14 cellular contexts compared by ENCODE assay signal in the genomic region with DNA sequence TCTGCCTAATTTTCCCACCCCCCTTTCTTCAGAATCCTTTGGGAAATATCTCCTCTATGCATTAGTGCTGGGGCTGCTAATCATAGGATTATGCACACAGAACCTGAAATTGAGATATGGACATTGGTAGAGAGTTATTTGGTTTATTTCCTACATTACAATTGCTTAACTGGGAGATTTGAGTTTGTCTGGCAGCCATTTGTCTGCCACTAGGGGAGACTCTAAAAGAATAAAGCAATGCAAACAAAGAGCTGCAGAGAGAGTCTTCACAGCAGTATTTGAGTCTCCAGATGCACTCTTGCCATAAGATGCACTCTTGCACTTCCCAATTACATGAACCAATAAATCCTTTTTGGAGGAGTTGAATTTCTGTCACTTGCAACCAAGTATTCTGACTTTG. TPM values are rescaled to one million over a fixed set of nuclear protein-coding genes. Genes with fewer than 3 reads are reported as not detected.
A peak's percentile ranks its signal among the peaks of the same experiment; 100 is the strongest.
DNase-seq lines count a peak whose midpoint lies in the region; ATAC-seq, FAIRE-seq and TF ChIP-seq lines count a peak whose summit lies in the region.
"Had no signal": no experiment of that assay in that cellular context is flagged by ENCODE, and none has a peak within 500 bp of the region (broad histone marks: within the 10 kb centered on the region; RNA-seq: fewer than 3 reads in every experiment).

No MANE protein-coding gene starts in this region.

- H3K4me1 ChIP-seq in Caco-2, result no peaks in the 10 kb centered on the region
- peaks cover 8% of the 10 kb centered on the region for H3K4me1 ChIP-seq in neural progenitor cell
- no peaks in the 10 kb centered on the region for H3K4me1 ChIP-seq in HepG2 (ENCODE audit: insufficient read depth, low read length)
- H3K4me1 ChIP-seq in trophoblast cell (ENCODE audit: control insufficient read depth in 1 of 2, insufficient read depth in 2 of 2, low read length in 2 of 2), result no peaks in the 10 kb centered on the region
- H3K4me1 ChIP-seq: BLaER1 treated with 17β-estradiol and CSF1 and Interleukin-3, amounts not matched to agents 10 nM and 100 nM; colonic mucosa had no signal

- H3K79me1 ChIP-seq in trophoblast cell (ENCODE audit: low read length), result no peaks in the 10 kb centered on the region

- H3K4me3 ChIP-seq in Caco-2 (ENCODE audit: low read depth, low read length) (no peak overlapping the region), brain microvascular endothelial cell (ENCODE audit: low read depth, low read length) (no peak overlapping the region), neural progenitor cell (no peak overlapping the region), HepG2 (replicated peaks in 1 of 3; ENCODE audit: insufficient read depth in 1 of 3, low read depth in 2 of 3, low read length in 3 of 3) (no peak overlapping the region), trophoblast cell (ENCODE audit: low read depth, low read length) (no peak overlapping the region)
- H3K4me3 ChIP-seq: BLaER1 treated with 17β-estradiol and CSF1 and Interleukin-3, amounts not matched to agents 10 nM and 100 nM; colonic mucosa had no signal

- TF ChIP-seq CTCF in Caco-2 (IDR thresholded peaks at IDR 0.05; ENCODE audit: insufficient read depth in 1 of 2, low read depth in 1 of 2, low read length in 1 of 2, severe bottlenecking in 1 of 2, unreplicated experiment in 1 of 2) (peak; percentile 14 to 49), brain microvascular endothelial cell (IDR thresholded peaks at IDR 0.05; ENCODE audit: low read depth, low read length, missing control alignments) (peak; percentile 51), neural progenitor cell (IDR thresholded peaks at IDR 0.05) (peak; percentile 53), HepG2 (CRISPR knock-in tag; IDR thresholded peaks at IDR 0.05) (no peak)

- H3K14ac ChIP-seq in trophoblast cell (ENCODE audit: low read length), result no peak overlapping the region

- no peak overlapping the region for H4K91ac ChIP-seq in trophoblast cell (ENCODE audit: low read depth, low read length)

- no peak for DNase-seq in Caco-2
- DNase-seq in Kasumi-1 (lab: John Stamatoyannopoulos, UW), result peak; percentile 21 to 26
- DNase-seq in brain microvascular endothelial cell, result no peak
- peak; percentile 37 for DNase-seq in neural progenitor cell (ENCODE audit: low spot score)
- no peak for DNase-seq in HepG2 (ENCODE audit: low spot score)
- no peak for DNase-seq in trophoblast cell
- DNase-seq in islet precursor cell, result no peak
- DNase-seq: activated CD4-positive, alpha-beta T cell treated with anti-CD3 and anti-CD28 coated beads for 36 hours; activated gamma-delta T cell; colonic mucosa; DMS153; NCI-H1930; stimulated activated CD4-positive, alpha-beta T cell treated with anti-CD3 and anti-CD28 coated beads, Interleukin-2, amount 100 ng/mL, for 48 hours had no signal

- intact Hi-C loops in Caco-2 (cut with micrococcal nuclease; ENCODE audit: unreplicated experiment), result no loop called here
- intact Hi-C loops in HepG2 (cut with micrococcal nuclease; ENCODE audit: unreplicated experiment), result no loop called here

- H3K4me3 Mint-ChIP-seq in Caco-2 (ENCODE audit: unreplicated experiment), result no peak overlapping the region
- H3K4me3 Mint-ChIP-seq in neural progenitor cell, result no peak overlapping the region
- H3K4me3 Mint-ChIP-seq: activated CD4-positive, alpha-beta T cell treated with anti-CD3 and anti-CD28 coated beads for 36 hours had no signal

- BruUV-seq in Caco-2 (replicated peaks; lab: Mats Ljungman, UMichigan) (no TSS peak), HepG2 (replicated peaks; lab: Mats Ljungman, UMichigan) (no TSS peak)

- no peak for FAIRE-seq in HepG2 (lab: Jason Lieb, UNC)

- H2BK12ac ChIP-seq in trophoblast cell (ENCODE audit: low read length), result no peak overlapping the region

- peak overlapping the region; percentile 48 for H2AFZ ChIP-seq in neural progenitor cell (replicated peaks)
- H2AFZ ChIP-seq in HepG2 (ENCODE audit: low read length), result no peak overlapping the region
- no peak overlapping the region for H2AFZ ChIP-seq in trophoblast cell (ENCODE audit: insufficient read depth, low read length, poor library complexity)

- H3K4me1 Mint-ChIP-seq in Caco-2 (ENCODE audit: low read depth, unreplicated experiment) (no peaks in the 10 kb centered on the region), neural progenitor cell (peaks cover 5% of the 10 kb centered on the region)
- H3K4me1 Mint-ChIP-seq: activated CD4-positive, alpha-beta T cell treated with anti-CD3 and anti-CD28 coated beads for 36 hours had no signal

- H4K8ac ChIP-seq in trophoblast cell (ENCODE audit: low read depth, low read length), result no peak overlapping the region

- H3K4me2 ChIP-seq in neural progenitor cell, result no peak overlapping the region
- no peak overlapping the region for H3K4me2 ChIP-seq in HepG2 (ENCODE audit: low read depth, low read length)
- no peak overlapping the region for H3K4me2 ChIP-seq in trophoblast cell (ENCODE audit: low read length)
- H3K4me2 ChIP-seq: BLaER1 treated with 17β-estradiol and CSF1 and Interleukin-3, amounts not matched to agents 10 nM and 100 nM had no signal

- no peaks in the 10 kb centered on the region for H4K20me1 ChIP-seq in neural progenitor cell (ENCODE audit: low read depth)
- no peaks in the 10 kb centered on the region for H4K20me1 ChIP-seq in HepG2 (ENCODE audit: insufficient read depth, low read length)
- H4K20me1 ChIP-seq: BLaER1 treated with 17β-estradiol and CSF1 and Interleukin-3, amounts not matched to agents 10 nM and 100 nM had no signal

- TF ChIP-seq POLR2A in HepG2 (IDR thresholded peaks at IDR 0.05; ENCODE audit: insufficient read depth in 1 of 2, low read depth in 2 of 2, low read length in 2 of 2), result no peak

- H3K9ac ChIP-seq in neural progenitor cell (no peak overlapping the region), HepG2 (ENCODE audit: insufficient read depth, low read depth, low read length) (no peak overlapping the region), trophoblast cell (ENCODE audit: low read length) (no peak overlapping the region)
- H3K9ac ChIP-seq: BLaER1 treated with 17β-estradiol and CSF1 and Interleukin-3, amounts not matched to agents 10 nM and 100 nM had no signal

- H2BK5ac ChIP-seq in trophoblast cell (ENCODE audit: low read depth, low read length, poor library complexity), result no peak overlapping the region

- H3K36me3 ChIP-seq in Caco-2 (ENCODE audit: control insufficient read depth, insufficient read depth, low read length) (no peaks in the 10 kb centered on the region), brain microvascular endothelial cell (replicated peaks) (no peaks in the 10 kb centered on the region), neural progenitor cell (no peaks in the 10 kb centered on the region), HepG2 (replicated peaks in 1 of 2; ENCODE audit: control insufficient read depth in 1 of 2, insufficient read depth in 2 of 2, low read length in 2 of 2) (no peaks in the 10 kb centered on the region), trophoblast cell (ENCODE audit: control insufficient read depth in 1 of 2, insufficient read depth in 2 of 2, low read length in 2 of 2) (no peaks in the 10 kb centered on the region)
- H3K36me3 ChIP-seq: BLaER1 treated with 17β-estradiol and CSF1 and Interleukin-3, amounts not matched to agents 10 nM and 100 nM; colonic mucosa had no signal

- in situ Hi-C loops in brain microvascular endothelial cell (cut with HindIII; ENCODE audit: low pct_ligation_motif_present, low sequenced_read_pairs), result no loop called here
- in situ Hi-C loops in HepG2 (cut with HindIII; ENCODE audit: extremely low pct_ligation_motif_present, low pct_unique_long_range_greater_than_20kb), result no loop called here

- no peaks in the 10 kb centered on the region for H3K27me3 Mint-ChIP-seq in Caco-2 (ENCODE audit: insufficient read depth, unreplicated experiment)
- H3K27me3 Mint-ChIP-seq in neural progenitor cell (ENCODE audit: insufficient read depth, low read depth), result no peaks in the 10 kb centered on the region

- H3K27ac ChIP-seq in brain microvascular endothelial cell, result no peak overlapping the region
- H3K27ac ChIP-seq in neural progenitor cell, result no peak overlapping the region
- no peak overlapping the region for H3K27ac ChIP-seq in HepG2 (ENCODE audit: extremely low read length, insufficient read depth, low read length)
- no peak overlapping the region for H3K27ac ChIP-seq in trophoblast cell (ENCODE audit: low read depth, low read length)
- H3K27ac ChIP-seq: BLaER1 treated with 17β-estradiol and CSF1 and Interleukin-3, amounts not matched to agents 10 nM and 100 nM; colonic mucosa had no signal

- CTCF ChIA-PET in Caco-2 (lab: Charles Lee) (interaction anchor here (0.7 kb wide), 1 partner anchor 13 kb away, joined by 3 read pairs; no protein-coding TSS in a partner anchor), HepG2 (lab: Yijun Ruan, JAX; ENCODE audit: low intra/inter-chr PET ratio, low total read pairs) (no interaction called here)

- H3K79me2 ChIP-seq in neural progenitor cell (ENCODE audit: low read depth) (no peaks in the 10 kb centered on the region), HepG2 (ENCODE audit: insufficient read depth, low read length) (no peaks in the 10 kb centered on the region), trophoblast cell (ENCODE audit: control insufficient read depth, insufficient read depth, low read length, poor library complexity) (no peaks in the 10 kb centered on the region)

- H2BK120ac ChIP-seq in trophoblast cell (ENCODE audit: insufficient read depth, low read length, poor library complexity), result no peak overlapping the region

- no peaks in the 10 kb centered on the region for H3F3A ChIP-seq in neural progenitor cell (ENCODE audit: low read depth)

- H3K4ac ChIP-seq in trophoblast cell (ENCODE audit: low read depth, low read length), result no peak overlapping the region

- H3K18ac ChIP-seq in trophoblast cell (ENCODE audit: low read length), result no peak overlapping the region

- H3K9me3 Mint-ChIP-seq in Caco-2 (ENCODE audit: unreplicated experiment), result peaks cover 11% of the 10 kb centered on the region
- peaks cover 25% of the 10 kb centered on the region for H3K9me3 Mint-ChIP-seq in neural progenitor cell

- no peak overlapping the region for H3K23ac ChIP-seq in trophoblast cell (ENCODE audit: low read length)

- no peak for ATAC-seq in HepG2
- ATAC-seq: activated CD4-positive, alpha-beta T cell treated with anti-CD3 and anti-CD28 coated beads for 36 hours had no signal

- no peaks in the 10 kb centered on the region for H3K9me3 ChIP-seq in Caco-2
- H3K9me3 ChIP-seq in neural progenitor cell (ENCODE audit: low read depth), result no peaks in the 10 kb centered on the region
- no peaks in the 10 kb centered on the region for H3K9me3 ChIP-seq in HepG2 (ENCODE audit: low read length)
- no peaks in the 10 kb centered on the region for H3K9me3 ChIP-seq in trophoblast cell (ENCODE audit: insufficient read depth, low read depth, low read length)
- H3K9me3 ChIP-seq: colonic mucosa had no signal

- POLR2A ChIA-PET in Caco-2 (lab: Charles Lee) (no interaction called here), HepG2 (lab: Yijun Ruan, JAX) (interaction anchor here (0.6 kb wide), 1 partner anchor 169 kb away, joined by 3 read pairs; a partner anchor contains a TSS)

- H3K36me3 Mint-ChIP-seq in Caco-2 (ENCODE audit: insufficient read depth, unreplicated experiment), result no peaks in the 10 kb centered on the region
- H3K36me3 Mint-ChIP-seq in neural progenitor cell, result no peaks in the 10 kb centered on the region

- H3K27me3 ChIP-seq in Caco-2 (replicated peaks; ENCODE audit: control insufficient read depth, insufficient read depth, low read length) (no peaks in the 10 kb centered on the region), brain microvascular endothelial cell (replicated peaks) (no peaks in the 10 kb centered on the region), neural progenitor cell (no peaks in the 10 kb centered on the region), HepG2 (ENCODE audit: control insufficient read depth in 1 of 2, insufficient read depth in 2 of 2, low read length in 2 of 2) (no peaks in the 10 kb centered on the region), trophoblast cell (ENCODE audit: insufficient read depth, low read length) (no peaks in the 10 kb centered on the region)
- H3K27me3 ChIP-seq: BLaER1 treated with 17β-estradiol and CSF1 and Interleukin-3, amounts not matched to agents 10 nM and 100 nM; colonic mucosa had no signal

- no peak for TF ChIP-seq RAD21 in HepG2 (CRISPR knock-in tag; IDR thresholded peaks at IDR 0.05)

- no peak overlapping the region for H3K27ac Mint-ChIP-seq in Caco-2 (ENCODE audit: unreplicated experiment)
- peak overlapping the region; percentile 12 for H3K27ac Mint-ChIP-seq in neural progenitor cell
- H3K27ac Mint-ChIP-seq: activated CD4-positive, alpha-beta T cell treated with anti-CD3 and anti-CD28 coated beads for 36 hours had no signal

- H2AK5ac ChIP-seq in trophoblast cell (ENCODE audit: low read length), result no peak overlapping the region

- H4K12ac ChIP-seq in trophoblast cell (ENCODE audit: low read depth, low read length), result no peak overlapping the region

- no peak for TF ChIP-seq EP300 in HepG2 (IDR thresholded peaks at IDR 0.05; ENCODE audit: low read depth in 2 of 2, low read length in 2 of 2)
- TF ChIP-seq EP300 in HepG2 (CRISPR knock-in tag; IDR thresholded peaks at IDR 0.05; ENCODE audit: borderline replicate concordance), result no peak

RNA-seq across cellular contexts. Expression of a gene that starts 12.0 kb away (rescaled TPM):
- total RNA-seq in Caco-2 (2022) (69.4 and 72.7 TPM in 2 replicates), neural progenitor cell (ENCODE audit: low replicate concordance) (91.0 and 172 TPM in 2 replicates), HepG2 (2016; rRNA removed; fragmentation: Illumina TruSeq; extraction: Trizol) (30.0 and 43.0 TPM in 2 replicates)
- total RNA-seq in HepG2 (2016; cell fraction: cytosol; rRNA removed; fragmentation: Illumina TruSeq; extraction: Trizol; ENCODE audit: low read depth), result 19.6 and 24.9 TPM in 2 replicates
- 33.4 and 40.0 TPM in 2 replicates for total RNA-seq in HepG2 (2016; cell fraction: insoluble cytoplasmic fraction; rRNA removed; fragmentation: Illumina TruSeq; extraction: Trizol)
- 31.6 and 37.0 TPM in 2 replicates for total RNA-seq in HepG2 (2016; cell fraction: membrane; rRNA removed; fragmentation: Illumina TruSeq; extraction: Trizol)
- 55.1 and 58.5 TPM in 2 replicates for total RNA-seq in HepG2 (2016; cell fraction: nucleus; rRNA removed; fragmentation: Illumina TruSeq; extraction: Trizol)
- 21.0 and 28.6 TPM in 2 replicates for polyA plus RNA-seq in HepG2 (2011; rRNA removed)
- 14.9 and 22.6 TPM in 2 replicates for polyA plus RNA-seq in HepG2 (2011; cell fraction: cytosol; rRNA removed)
- polyA plus RNA-seq in HepG2 (2011; cell fraction: nucleus; rRNA removed), result 41.6 and 44.6 TPM in 2 replicates
- 10.7 and 17.0 TPM in 2 replicates for polyA plus RNA-seq in HepG2 (2012)
- polyA plus RNA-seq in HepG2 (2016; cell fraction: cytosol; fragmentation: Illumina TruSeq; extraction: Trizol; ENCODE audit: low read depth), result 1.3 and 1.4 TPM in 2 replicates
- 28.1 and 29.8 TPM in 2 replicates for polyA plus RNA-seq in HepG2 (2016; cell fraction: insoluble cytoplasmic fraction; fragmentation: Illumina TruSeq; extraction: Trizol; ENCODE audit: low read depth)
- polyA plus RNA-seq in HepG2 (2016; cell fraction: membrane; fragmentation: Illumina TruSeq; extraction: Trizol; ENCODE audit: low read depth), result 5.9 and 6.1 TPM in 2 replicates
- polyA plus RNA-seq in HepG2 (2016; cell fraction: nucleus; fragmentation: Illumina TruSeq; extraction: Trizol; ENCODE audit: insufficient read depth, low read depth), result 62.1 and 73.2 TPM in 2 replicates
- polyA minus RNA-seq in HepG2 (2011; rRNA and poly(A)+ RNA removed; ENCODE audit: low replicate concordance), result 62.6 and 74.0 TPM in 2 replicates
- polyA minus RNA-seq in HepG2 (2011; cell fraction: cytosol; rRNA and poly(A)+ RNA removed), result 18.1 and 18.8 TPM in 2 replicates
- 105 and 123 TPM in 2 replicates for polyA minus RNA-seq in HepG2 (2011; cell fraction: nucleus; rRNA and poly(A)+ RNA removed)
- 49.0 and 51.7 TPM in 2 replicates for polyA plus RNA-seq in trophoblast cell (2013)

Comparison
In these comparisons a context has a peak if more than half of its experiments do, and no peak if none do; other contexts are left out.
1. DNase-seq: peak in Kasumi-1 (2 of 2) and neural progenitor cell (single experiment); none in Caco-2 (0 of 2), brain microvascular endothelial cell (single experiment), HepG2 (single experiment), trophoblast cell (0 of 2) and islet precursor cell (single experiment).